In genomic region chr22:19176175-19176630, GRCh38 we compare ENCODE assay signal across 13 cellular contexts. TPM values are rescaled to one million over a fixed set of nuclear protein-coding genes. Genes with fewer than 3 reads are reported as not detected.
DNase-seq lines count a peak whose midpoint lies in the region; ATAC-seq lines count a peak whose summit lies in the region.
"Had no signal": no experiment of that assay in that cellular context is flagged by ENCODE, and none has a peak within 500 bp of the region (broad histone marks: within the 10 kb centered on the region; RNA-seq: fewer than 3 reads in every experiment).

No MANE protein-coding gene starts in this region.

- DNase-seq in activated CD4-positive, alpha-beta memory T cell treated with anti-CD3 and anti-CD28 coated beads, Interleukin-2, amount 10 ng/mL, durations not matched to agents 7 days and 5 days, result no peak
- DNase-seq in activated CD4-positive, alpha-beta memory T cell treated with anti-CD3 and anti-CD28 coated beads for 36 hours, result no peak
- no peak for DNase-seq in central memory CD8-positive, alpha-beta T cell (ENCODE audit: low spot score in 2 of 2)
- no peak for DNase-seq in neuronal stem cell (ENCODE audit: low spot score)
- no peak for DNase-seq in NCI-H510A treated with DMSO at 0.1 percent for 48 hours (lab: John Stamatoyannopoulos, UW)
- DNase-seq: glutamatergic neuron, GM23248, NCI-H2107 had no signal

- H2AFZ ChIP-seq in neuronal stem cell (ENCODE audit: low read length), result no peak overlapping the region
- H2AFZ ChIP-seq: GM23248 had no signal

- no peak overlapping the region for H3K14ac ChIP-seq in neuronal stem cell (ENCODE audit: low read length)

- no CpG with 5 or more reads among the region's 11 CpGs for WGBS in neuronal stem cell (ENCODE audit: extremely low coverage in 2 of 2, insufficient read length in 2 of 2, insufficient replicate concordance in 1 of 2), 2 donors

- H2BK120ac ChIP-seq in neuronal stem cell (ENCODE audit: low read depth, low read length), result no peak overlapping the region

- H3K27me3 ChIP-seq in neuronal stem cell (ENCODE audit: control insufficient read depth in 3 of 3, insufficient read depth in 3 of 3, low read depth in 1 of 3, low read length in 3 of 3), result no peaks in the 10 kb centered on the region

- peaks cover 2% of the 10 kb centered on the region for H3K36me3 Mint-ChIP-seq in activated CD4-positive, alpha-beta memory T cell treated with anti-CD3 and anti-CD28 coated beads, Interleukin-2, amount 10 ng/mL, durations not matched to agents 7 days and 5 days (ENCODE audit: low read depth)
- H3K36me3 Mint-ChIP-seq in activated CD4-positive, alpha-beta memory T cell treated with anti-CD3 and anti-CD28 coated beads for 36 hours, result no peaks in the 10 kb centered on the region
- no peaks in the 10 kb centered on the region for H3K36me3 Mint-ChIP-seq in IgD-negative memory B cell
- peaks cover 7% of the 10 kb centered on the region for H3K36me3 Mint-ChIP-seq in central memory CD8-positive, alpha-beta T cell (ENCODE audit: insufficient read depth)

- H3K27me3 Mint-ChIP-seq in activated CD4-positive, alpha-beta memory T cell treated with anti-CD3 and anti-CD28 coated beads, Interleukin-2, amount 10 ng/mL, durations not matched to agents 7 days and 5 days, result no peaks in the 10 kb centered on the region
- H3K27me3 Mint-ChIP-seq in activated CD4-positive, alpha-beta memory T cell treated with anti-CD3 and anti-CD28 coated beads for 36 hours, result no peaks in the 10 kb centered on the region
- peaks cover 2% of the 10 kb centered on the region for H3K27me3 Mint-ChIP-seq in IgD-negative memory B cell
- no peaks in the 10 kb centered on the region for H3K27me3 Mint-ChIP-seq in central memory CD8-positive, alpha-beta T cell

- H3K36me3 ChIP-seq in neuronal stem cell (replicated peaks in 1 of 2; ENCODE audit: control insufficient read depth in 2 of 2, insufficient read depth in 2 of 2, low read length in 2 of 2), result peaks cover 18 to 42% of the 10 kb centered on the region in 2 donors

- H2BK5ac ChIP-seq in neuronal stem cell (ENCODE audit: low read length), result peak overlapping the region; percentile 32

- no peak overlapping the region for H4K91ac ChIP-seq in neuronal stem cell (ENCODE audit: low read depth, low read length, poor library complexity)

- no peak overlapping the region for H3K27ac Mint-ChIP-seq in activated CD4-positive, alpha-beta memory T cell treated with anti-CD3 and anti-CD28 coated beads, Interleukin-2, amount 10 ng/mL, durations not matched to agents 7 days and 5 days
- no peak overlapping the region for H3K27ac Mint-ChIP-seq in activated CD4-positive, alpha-beta memory T cell treated with anti-CD3 and anti-CD28 coated beads for 36 hours
- peak overlapping the region in 2 of 3 donors; percentile 31 to 53 for H3K27ac Mint-ChIP-seq in IgD-negative memory B cell
- no peak overlapping the region for H3K27ac Mint-ChIP-seq in central memory CD8-positive, alpha-beta T cell (ENCODE audit: low read depth)

- H4K8ac ChIP-seq in neuronal stem cell (ENCODE audit: low read depth, low read length), result no peak overlapping the region

- H3K27ac ChIP-seq in neuronal stem cell (replicated peaks; ENCODE audit: low read length), result peak overlapping the region; percentile 23
- H3K27ac ChIP-seq: GM23248 had no signal

- H2BK15ac ChIP-seq in neuronal stem cell (ENCODE audit: low read length), result no peak overlapping the region

- H3K4me1 ChIP-seq in neuronal stem cell (ENCODE audit: control insufficient read depth in 2 of 2, insufficient read depth in 1 of 2, low read depth in 1 of 2, low read length in 2 of 2), result peaks cover 28 to 31% of the 10 kb centered on the region in 2 donors

- ATAC-seq in central memory CD8-positive, alpha-beta T cell (replicated peaks; ENCODE audit: extremely low read depth, poor library complexity, severe bottlenecking), result no peak
- ATAC-seq in HG03039 (IDR thresholded peaks at IDR 0.05; ENCODE audit: unreplicated experiment), result no peak
- ATAC-seq in GM19351 (IDR thresholded peaks at IDR 0.05; ENCODE audit: unreplicated experiment), result no peak
- ATAC-seq: activated naive CD4-positive, alpha-beta T cell treated with anti-CD3 and anti-CD28 coated beads, Interleukin-2, amount 50 U/mL, for 72 hours had no signal

- H3K4me2 ChIP-seq in neuronal stem cell (ENCODE audit: insufficient read depth, low read length, poor library complexity, severe bottlenecking), result no peak overlapping the region

- H3K9me3 Mint-ChIP-seq in activated CD4-positive, alpha-beta memory T cell treated with anti-CD3 and anti-CD28 coated beads, Interleukin-2, amount 10 ng/mL, durations not matched to agents 7 days and 5 days, result no peaks in the 10 kb centered on the region
- no peaks in the 10 kb centered on the region for H3K9me3 Mint-ChIP-seq in activated CD4-positive, alpha-beta memory T cell treated with anti-CD3 and anti-CD28 coated beads for 36 hours
- H3K9me3 Mint-ChIP-seq in IgD-negative memory B cell, result no peaks in the 10 kb centered on the region
- H3K9me3 Mint-ChIP-seq in central memory CD8-positive, alpha-beta T cell, result no peaks in the 10 kb centered on the region
- H3K9me3 Mint-ChIP-seq: activated naive CD4-positive, alpha-beta T cell treated with anti-CD3 and anti-CD28 coated beads, Interleukin-2, amount 50 U/mL, for 72 hours had no signal

- no peak overlapping the region for H3K4ac ChIP-seq in neuronal stem cell (ENCODE audit: low read length)

- peaks cover 31% of the 10 kb centered on the region for H3K79me1 ChIP-seq in neuronal stem cell (ENCODE audit: low read depth, low read length)

- H3K9ac ChIP-seq in neuronal stem cell (ENCODE audit: low read depth, low read length, poor library complexity), result peak overlapping the region; percentile 45

- peak overlapping the region; percentile 95 for H3K23ac ChIP-seq in neuronal stem cell (ENCODE audit: low read depth, low read length, poor library complexity)

- H3K18ac ChIP-seq in neuronal stem cell (ENCODE audit: low read length), result no peak overlapping the region

- peak overlapping the region; percentile 33 for H3K4me3 Mint-ChIP-seq in activated CD4-positive, alpha-beta memory T cell treated with anti-CD3 and anti-CD28 coated beads, Interleukin-2, amount 10 ng/mL, durations not matched to agents 7 days and 5 days
- no peak overlapping the region for H3K4me3 Mint-ChIP-seq in activated CD4-positive, alpha-beta memory T cell treated with anti-CD3 and anti-CD28 coated beads for 36 hours
- peak overlapping the region in 3 of 4 donors; percentile 57 to 76 (median 63) for H3K4me3 Mint-ChIP-seq in IgD-negative memory B cell
- peak overlapping the region; percentile 79 for H3K4me3 Mint-ChIP-seq in central memory CD8-positive, alpha-beta T cell

- CTCF ChIA-PET in activated CD4-positive, alpha-beta memory T cell treated with anti-CD3 and anti-CD28 coated beads, Interleukin-2, amount 10 ng/mL, durations not matched to agents 7 days and 5 days (lab: Charles Lee), result interaction anchor here (1.5 kb wide), 1 partner anchor 32 kb away, joined by 4 read pairs; the partner anchor contains the start of gene ESS2
- CTCF ChIA-PET in activated CD4-positive, alpha-beta memory T cell treated with anti-CD3 and anti-CD28 coated beads for 36 hours (lab: Charles Lee), result interaction anchor here (0.5 to 4.2 kb wide), 2 partner anchors 30 to 188 kb away, joined by 3 to 22 read pairs; partner anchors contain the start of gene ESS2

- peaks cover 0 to 1% of the 10 kb centered on the region in 2 donors for H3K9me3 ChIP-seq in neuronal stem cell (replicated peaks in 1 of 2; ENCODE audit: control insufficient read depth in 2 of 2, insufficient read depth in 1 of 2, low read depth in 1 of 2, low read length in 2 of 2)

- H2AK5ac ChIP-seq in neuronal stem cell (ENCODE audit: low read depth, low read length), result no peak overlapping the region

- H3K4me3 ChIP-seq in neuronal stem cell (ENCODE audit: low read length in 2 of 2), result no peak overlapping the region

- no peak overlapping the region for H2BK12ac ChIP-seq in neuronal stem cell (ENCODE audit: low read length)

- H3K4me1 Mint-ChIP-seq in activated CD4-positive, alpha-beta memory T cell treated with anti-CD3 and anti-CD28 coated beads, Interleukin-2, amount 10 ng/mL, durations not matched to agents 7 days and 5 days, result peaks cover 42% of the 10 kb centered on the region
- peaks cover 34% of the 10 kb centered on the region for H3K4me1 Mint-ChIP-seq in activated CD4-positive, alpha-beta memory T cell treated with anti-CD3 and anti-CD28 coated beads for 36 hours (ENCODE audit: low read depth)
- peaks cover 19 to 28% (median 27%) of the 10 kb centered on the region in 3 donors for H3K4me1 Mint-ChIP-seq in IgD-negative memory B cell
- H3K4me1 Mint-ChIP-seq in central memory CD8-positive, alpha-beta T cell, result peaks cover 19% of the 10 kb centered on the region

- intact Hi-C loops in activated CD4-positive, alpha-beta memory T cell treated with anti-CD3 and anti-CD28 coated beads for 36 hours (cut with micrococcal nuclease), result loop anchor here (5.0 kb wide), 1 partner anchor 69 kb away; no protein-coding TSS in a partner anchor

- POLR2A ChIA-PET in activated CD4-positive, alpha-beta memory T cell treated with anti-CD3 and anti-CD28 coated beads, Interleukin-2, amount 10 ng/mL, durations not matched to agents 7 days and 5 days (lab: Charles Lee), result interaction anchor here (1.0 to 1.6 kb wide), 2 partner anchors 27 to 33 kb away, joined by 3 read pairs; no protein-coding TSS in a partner anchor
- POLR2A ChIA-PET in activated CD4-positive, alpha-beta memory T cell treated with anti-CD3 and anti-CD28 coated beads for 36 hours (lab: Charles Lee), result no interaction called here

RNA-seq across cellular contexts. Expression of gene SLC25A1, which starts 2.3 kb away (rescaled TPM):
- total RNA-seq in activated CD4-positive, alpha-beta memory T cell treated with anti-CD3 and anti-CD28 coated beads, Interleukin-2, amount 10 ng/mL, durations not matched to agents 7 days and 5 days, result 10 to 100 TPM; 62.3 to 63.2 TPM
- total RNA-seq in activated CD4-positive, alpha-beta memory T cell treated with anti-CD3 and anti-CD28 coated beads for 36 hours, result 10 to 100 TPM; 62.9 to 67.4 TPM
- 113 TPM for polyA plus RNA-seq in IgD-negative memory B cell
- 75.2 TPM for polyA plus RNA-seq in neuronal stem cell (2013, experiment 1 of 2)
- 71.9 TPM for polyA plus RNA-seq in neuronal stem cell (2013, experiment 2 of 2)

RNA-seq across cellular contexts. Expression of gene GSC2, which starts 26.1 kb away (rescaled TPM):
- not detected for total RNA-seq in activated CD4-positive, alpha-beta memory T cell treated with anti-CD3 and anti-CD28 coated beads, Interleukin-2, amount 10 ng/mL, durations not matched to agents 7 days and 5 days
- total RNA-seq in activated CD4-positive, alpha-beta memory T cell treated with anti-CD3 and anti-CD28 coated beads for 36 hours, result not detected
- not detected for polyA plus RNA-seq in IgD-negative memory B cell
- not detected for polyA plus RNA-seq in neuronal stem cell (2013, experiment 1 of 2)
- not detected for polyA plus RNA-seq in neuronal stem cell (2013, experiment 2 of 2)
- total RNA-seq: activated naive CD4-positive, alpha-beta T cell treated with anti-CD3 and anti-CD28 coated beads, Interleukin-2, amount 50 U/mL, for 72 hours; GM23248 had no signal
- polyA plus RNA-seq: GM23248, thymus had no signal

RNA-seq across cellular contexts. Expression of gene ESS2, which starts 31.8 kb away (rescaled TPM):
- total RNA-seq in activated CD4-positive, alpha-beta memory T cell treated with anti-CD3 and anti-CD28 coated beads, Interleukin-2, amount 10 ng/mL, durations not matched to agents 7 days and 5 days, result 10 to 100 TPM; 16.3 to 18.3 TPM
- 10 to 100 TPM; 13.7 to 15.5 TPM for total RNA-seq in activated CD4-positive, alpha-beta memory T cell treated with anti-CD3 and anti-CD28 coated beads for 36 hours
- 12.5 TPM for polyA plus RNA-seq in IgD-negative memory B cell
- 9.2 TPM for polyA plus RNA-seq in neuronal stem cell (2013, experiment 1 of 2)
- 9.2 TPM for polyA plus RNA-seq in neuronal stem cell (2013, experiment 2 of 2)

RNA-seq across cellular contexts. Expression of gene TSSK2, which starts 45.1 kb away (rescaled TPM):
- total RNA-seq in activated CD4-positive, alpha-beta memory T cell treated with anti-CD3 and anti-CD28 coated beads, Interleukin-2, amount 10 ng/mL, durations not matched to agents 7 days and 5 days, result not detected
- not detected for total RNA-seq in activated CD4-positive, alpha-beta memory T cell treated with anti-CD3 and anti-CD28 coated beads for 36 hours
- not detected for polyA plus RNA-seq in IgD-negative memory B cell
- polyA plus RNA-seq in neuronal stem cell (2013, experiment 1 of 2), result not detected
- not detected for polyA plus RNA-seq in neuronal stem cell (2013, experiment 2 of 2)
- total RNA-seq: activated naive CD4-positive, alpha-beta T cell treated with anti-CD3 and anti-CD28 coated beads, Interleukin-2, amount 50 U/mL, for 72 hours; GM23248 had no signal
- polyA plus RNA-seq: GM23248 had no signal

RNA-seq across cellular contexts. Expression of gene DGCR2, which starts 54.0 kb away (rescaled TPM):
- 10 to 100 TPM; 29.7 to 30.8 TPM for total RNA-seq in activated CD4-positive, alpha-beta memory T cell treated with anti-CD3 and anti-CD28 coated beads, Interleukin-2, amount 10 ng/mL, durations not matched to agents 7 days and 5 days
- total RNA-seq in activated CD4-positive, alpha-beta memory T cell treated with anti-CD3 and anti-CD28 coated beads for 36 hours, result 10 to 100 TPM; 17.4 to 17.6 TPM
- 29.1 TPM for polyA plus RNA-seq in IgD-negative memory B cell
- 31.2 TPM for polyA plus RNA-seq in neuronal stem cell (2013, experiment 1 of 2)
- 31.1 TPM for polyA plus RNA-seq in neuronal stem cell (2013, experiment 2 of 2)

Comparison
In these comparisons a context has a peak if more than half of its experiments do, and no peak if none do; other contexts are left out.
1. H3K27ac Mint-ChIP-seq: peak in IgD-negative memory B cell (2 of 3); none in activated CD4-positive, alpha-beta memory T cell treated with anti-CD3 and anti-CD28 coated beads, Interleukin-2, amount 10 ng/mL, durations not matched to agents 7 days and 5 days (single experiment), activated CD4-positive, alpha-beta memory T cell treated with anti-CD3 and anti-CD28 coated beads for 36 hours (single experiment) and central memory CD8-positive, alpha-beta T cell (single experiment).